17 cellular contexts compared by ENCODE assay signal in the genomic region with DNA sequence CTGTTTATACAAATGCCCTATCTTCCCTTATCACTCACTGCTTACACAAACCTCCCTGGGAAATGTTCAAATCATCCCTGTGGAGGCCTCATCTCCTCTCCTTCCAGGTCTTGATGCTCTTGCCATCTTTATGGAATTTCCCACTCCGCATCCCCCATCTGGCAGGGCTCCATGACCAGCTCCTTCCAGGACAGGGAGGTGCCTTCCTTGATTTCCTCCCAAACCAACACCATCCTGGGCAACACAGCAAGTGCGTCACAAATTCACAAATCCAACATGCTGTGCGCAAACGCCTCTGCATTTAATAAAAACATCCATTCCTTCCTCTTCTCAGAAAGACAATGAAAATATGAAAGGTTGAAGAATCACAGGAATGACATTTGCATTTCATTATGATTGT. TPM values are rescaled to one million over a fixed set of nuclear protein-coding genes. Genes with fewer than 3 reads are reported as not detected.
DNase-seq lines count a peak whose midpoint lies in the region; ATAC-seq, FAIRE-seq and TF ChIP-seq lines count a peak whose summit lies in the region.
"Had no signal": no experiment of that assay in that cellular context is flagged by ENCODE, and none has a peak within 500 bp of the region (broad histone marks: within the 10 kb centered on the region; RNA-seq: fewer than 3 reads in every experiment).

No MANE protein-coding gene starts in this region.

- H3K4me1 ChIP-seq in DOHH2 (ENCODE audit: control insufficient read depth, low read length) = no peaks in the 10 kb centered on the region
- H3K4me1 ChIP-seq in HCT116 (ENCODE audit: control insufficient read depth in 1 of 2, insufficient read depth in 2 of 2, low read length in 2 of 2) = no peaks in the 10 kb centered on the region
- no peaks in the 10 kb centered on the region for H3K4me1 ChIP-seq in endothelial cell of umbilical vein (ENCODE audit: control insufficient read depth, extremely low read depth, insufficient read depth, low read length)
- peaks cover 0 to 32% (median 0%) of the 10 kb centered on the region in 5 donors for H3K4me1 ChIP-seq in subcutaneous abdominal adipose tissue (ENCODE audit: control insufficient read depth in 5 of 5, insufficient read depth in 5 of 5, low read length in 5 of 5)
- H3K4me1 ChIP-seq: Peyer's patch had no signal

- no peaks in the 10 kb centered on the region for H3K79me2 ChIP-seq in DOHH2 (ENCODE audit: control insufficient read depth, low read length)
- H3K79me2 ChIP-seq in HCT116 (ENCODE audit: insufficient read depth, low read length) = no peaks in the 10 kb centered on the region
- no peaks in the 10 kb centered on the region for H3K79me2 ChIP-seq in endothelial cell of umbilical vein (ENCODE audit: control insufficient read depth, insufficient read depth, low read length)

- no peak for TF ChIP-seq RAD21 in HCT116 (IDR thresholded peaks at IDR 0.05; ENCODE audit: low read depth)

- no peaks in the 10 kb centered on the region for H3K9me3 ChIP-seq in DOHH2 (ENCODE audit: control insufficient read depth, insufficient read depth, low read length)
- no peaks in the 10 kb centered on the region for H3K9me3 ChIP-seq in HCT116 (ENCODE audit: control insufficient read depth in 1 of 2, insufficient read depth in 1 of 2, low read depth in 1 of 2, low read length in 2 of 2)
- H3K9me3 ChIP-seq in endothelial cell of umbilical vein (replicated peaks; ENCODE audit: control insufficient read depth, insufficient read depth, low read length) = no peaks in the 10 kb centered on the region
- H3K9me3 ChIP-seq in subcutaneous abdominal adipose tissue (ENCODE audit: control insufficient read depth in 5 of 5, low read length in 5 of 5) = no peaks in the 10 kb centered on the region
- H3K9me3 ChIP-seq: Peyer's patch had no signal

- no peak for DNase-seq in HCT116 (ENCODE audit: low read depth, low spot score)
- peak; percentile 28 for DNase-seq in endothelial cell of umbilical vein (ENCODE audit: low read depth, low spot score)
- DNase-seq in NCI-H446 (lab: John Stamatoyannopoulos, UW) = no peak
- no peak for DNase-seq in activated CD4-positive, alpha-beta T cell treated with anti-CD3 and anti-CD28 coated beads for 1 hour
- no peak for DNase-seq in DMS79 (lab: John Stamatoyannopoulos, UW)
- DNase-seq: AML-193; DND-41; KBM-7; NCI-H1105; NCI-H2081; NCI-H2171 treated with DMSO at 0.1 percent for 48 hours; NCI-H446 treated with DMSO at 0.1 percent for 48 hours; NK-92 treated with Interleukin-12 subunit alpha and Interleukin-12 subunit beta, amount 100 ng/mL, for 24 hours; Peyer's patch had no signal

- TF ChIP-seq POLR2A in HCT116 (IDR thresholded peaks at IDR 0.05; ENCODE audit: borderline replicate concordance, extremely low read depth, insufficient read depth, insufficient read length) (no peak), endothelial cell of umbilical vein (IDR thresholded peaks at IDR 0.05; ENCODE audit: low read depth, low read length) (no peak)

- CTCF ChIA-PET in HCT116 (lab: Charles Lee) (interaction anchor here (0.6 to 1.1 kb wide), 5 partner anchors 14 to 157 kb away, joined by 3 to 6 read pairs (median 3); no protein-coding TSS in a partner anchor), endothelial cell of umbilical vein (lab: Charles Lee) (interaction anchor here (0.7 to 1.6 kb wide), 9 partner anchors 9 to 151 kb away, joined by 3 to 4 read pairs (median 3); no protein-coding TSS in a partner anchor)

- H3K27ac ChIP-seq in DOHH2 (ENCODE audit: low read depth, low read length) = no peak overlapping the region
- H3K27ac ChIP-seq in HCT116 (ENCODE audit: low read depth, low read length) = no peak overlapping the region
- no peak overlapping the region for H3K27ac ChIP-seq in endothelial cell of umbilical vein (ENCODE audit: insufficient read depth, low read depth, low read length)
- peak overlapping the region; percentile 12 for H3K27ac ChIP-seq in subcutaneous abdominal adipose tissue (ENCODE audit: low read depth, low read length)
- H3K27ac ChIP-seq: Peyer's patch had no signal

- no TSS peak for BruUV-seq in HCT116 (replicated peaks; lab: Mats Ljungman, UMichigan)
- no TSS peak for BruUV-seq in endothelial cell of umbilical vein (replicated peaks; lab: Mats Ljungman, UMichigan)

- RAD21 ChIA-PET in HCT116 (lab: Charles Lee; ENCODE audit: low non-redundant PET in 1 of 2, low total read pairs in 2 of 2, uncharacterized antibody in 2 of 2, unreplicated experiment in 2 of 2) = no interaction called here

- H3F3A ChIP-seq in DOHH2 (ENCODE audit: control insufficient read depth, insufficient read depth) = no peaks in the 10 kb centered on the region

- H3K9ac ChIP-seq in HCT116 (ENCODE audit: low read length) = no peak overlapping the region
- no peak overlapping the region for H3K9ac ChIP-seq in endothelial cell of umbilical vein (replicated peaks; ENCODE audit: extremely low read depth, insufficient read depth, low read length)
- H3K9ac ChIP-seq in subcutaneous abdominal adipose tissue (ENCODE audit: low read length in 5 of 5) = no peak overlapping the region

- dilution Hi-C loops in endothelial cell of umbilical vein (cut with MboI; ENCODE audit: extremely low pct_ligation_motif_present, low sequenced_read_pairs) = no loop called here

- no peaks in the 10 kb centered on the region for H3K27me3 ChIP-seq in DOHH2 (ENCODE audit: control insufficient read depth, low read length)
- H3K27me3 ChIP-seq in HCT116 (ENCODE audit: insufficient read depth, low read length) = peaks cover 10% of the 10 kb centered on the region
- no peaks in the 10 kb centered on the region for H3K27me3 ChIP-seq in endothelial cell of umbilical vein (ENCODE audit: control insufficient read depth in 2 of 2, insufficient read depth in 2 of 2, low read length in 2 of 2)
- no peaks in the 10 kb centered on the region for H3K27me3 ChIP-seq in subcutaneous abdominal adipose tissue (ENCODE audit: control insufficient read depth in 5 of 5, insufficient read depth in 4 of 5, low read length in 5 of 5)
- H3K27me3 ChIP-seq: Peyer's patch had no signal

- intact Hi-C loops in HCT116 (cut with micrococcal nuclease) = no loop called here
- intact Hi-C loops in endothelial cell of umbilical vein (cut with micrococcal nuclease) = no loop called here

- H3K4me3 ChIP-seq in DOHH2 (ENCODE audit: low read length) = no peak overlapping the region
- H3K4me3 ChIP-seq in HCT116 (replicated peaks in 1 of 2; ENCODE audit: low read depth in 1 of 2, low read length in 2 of 2) = no peak overlapping the region
- H3K4me3 ChIP-seq in endothelial cell of umbilical vein (replicated peaks in 1 of 3; ENCODE audit: insufficient read depth in 1 of 3, low read depth in 1 of 3, low read length in 3 of 3) = no peak overlapping the region
- no peak overlapping the region for H3K4me3 ChIP-seq in subcutaneous abdominal adipose tissue (ENCODE audit: low read depth in 1 of 5, low read length in 5 of 5)
- H3K4me3 ChIP-seq: Peyer's patch had no signal

- no peak overlapping the region for H3K4me2 ChIP-seq in DOHH2 (ENCODE audit: low read length)
- H3K4me2 ChIP-seq in HCT116 (ENCODE audit: low read length) = no peak overlapping the region
- H3K4me2 ChIP-seq in endothelial cell of umbilical vein (ENCODE audit: insufficient read depth, low read length) = no peak overlapping the region

- no peak for FAIRE-seq in endothelial cell of umbilical vein (lab: Jason Lieb, UNC)
- FAIRE-seq: G401.6 had no signal

- ATAC-seq in HCT116 = peak; percentile 33

- H3K9me2 ChIP-seq in DOHH2 (replicated peaks; ENCODE audit: control insufficient read depth, low read length) (no peaks in the 10 kb centered on the region), HCT116 (ENCODE audit: insufficient read depth) (no peaks in the 10 kb centered on the region)

- POLR2A ChIA-PET in HCT116 (lab: Charles Lee) = no interaction called here
- POLR2A ChIA-PET in endothelial cell of umbilical vein (lab: Charles Lee) = no interaction called here

- H2AFZ ChIP-seq in HCT116 (ENCODE audit: low read depth, low read length, poor library complexity, severe bottlenecking) (no peak overlapping the region), endothelial cell of umbilical vein (ENCODE audit: low read depth, low read length) (no peak overlapping the region)

- H3K36me3 ChIP-seq in DOHH2 (ENCODE audit: control insufficient read depth, low read length) (no peaks in the 10 kb centered on the region), HCT116 (ENCODE audit: control insufficient read depth in 1 of 2, insufficient read depth in 2 of 2, low read length in 2 of 2) (no peaks in the 10 kb centered on the region), endothelial cell of umbilical vein (ENCODE audit: control insufficient read depth in 2 of 2, extremely low read depth in 1 of 2, insufficient read depth in 2 of 2, low read length in 2 of 2) (no peaks in the 10 kb centered on the region), subcutaneous abdominal adipose tissue (ENCODE audit: control insufficient read depth in 5 of 5, insufficient read depth in 5 of 5, low read length in 5 of 5) (no peaks in the 10 kb centered on the region)
- H3K36me3 ChIP-seq: Peyer's patch had no signal

- TF ChIP-seq CTCF in DOHH2 (IDR thresholded peaks at IDR 0.05; ENCODE audit: low read depth, low read length, poor library complexity, severe bottlenecking) = peak; percentile 0
- no peak for TF ChIP-seq CTCF in HCT116 (IDR thresholded peaks at IDR 0.05 in 2 of 3, conservative IDR thresholded peaks at IDR 0.05 in 1 of 3; ENCODE audit: borderline replicate concordance in 1 of 3, insufficient read depth in 1 of 3, low read depth in 2 of 3, low read length in 2 of 3)
- TF ChIP-seq CTCF in endothelial cell of umbilical vein (IDR thresholded peaks at IDR 0.05; ENCODE audit: extremely low read depth in 1 of 2, insufficient read depth in 1 of 2, low read depth in 1 of 2, low read length in 2 of 2) = no peak

- H4K20me1 ChIP-seq in DOHH2 (ENCODE audit: control insufficient read depth, insufficient read depth, low read depth, low read length) = no peaks in the 10 kb centered on the region
- H4K20me1 ChIP-seq in HCT116 (ENCODE audit: insufficient read depth) = no peaks in the 10 kb centered on the region
- H4K20me1 ChIP-seq in endothelial cell of umbilical vein (replicated peaks; ENCODE audit: control insufficient read depth, extremely low read depth, insufficient read depth, low read length) = no peaks in the 10 kb centered on the region

- no peaks in the 10 kb centered on the region for H3K9me1 ChIP-seq in endothelial cell of umbilical vein (replicated peaks; ENCODE audit: control insufficient read depth, extremely low read depth, insufficient read depth, low read length)

RNA-seq across cellular contexts. Expression of a gene that starts 51.7 kb away (rescaled TPM):
- total RNA-seq in HCT116 (2021; ENCODE audit: unreplicated experiment) = 2.8 TPM
- 1.0 and 1.1 TPM in 2 replicates for polyA plus RNA-seq in HCT116 (2012)
- 17.9 and 18.0 TPM in 2 replicates for total RNA-seq in endothelial cell of umbilical vein
- 4.2 and 6.0 TPM in 2 replicates for polyA plus RNA-seq in endothelial cell of umbilical vein
- polyA plus RNA-seq in endothelial cell of umbilical vein (2011; cell fraction: cytosol; rRNA removed) = 3.9 and 4.4 TPM in 2 replicates
- polyA plus RNA-seq in endothelial cell of umbilical vein (2011; cell fraction: nucleus; rRNA removed) = 13.6 and 13.7 TPM in 2 replicates
- 7.8 and 10.2 TPM in 2 replicates for polyA plus RNA-seq in endothelial cell of umbilical vein (2012)
- 12.5 and 21.7 TPM in 2 replicates for polyA minus RNA-seq in endothelial cell of umbilical vein
- polyA minus RNA-seq in endothelial cell of umbilical vein (2011; cell fraction: cytosol; rRNA and poly(A)+ RNA removed) = 3.9 TPM
- 50.6 and 62.4 TPM in 2 replicates for polyA minus RNA-seq in endothelial cell of umbilical vein (2011; cell fraction: nucleus; rRNA and poly(A)+ RNA removed)
